23 cellular contexts compared by ENCODE assay signal in genomic region chr6:37861452-37861851, GRCh38.
"Had no signal": no experiment of that assay in that cellular context is flagged by ENCODE, and none has a peak within 500 bp of the region (broad histone marks: within the 10 kb centered on the region; RNA-seq: fewer than 3 reads in every experiment).

No MANE protein-coding gene starts in this region.

- H3K4me1 Mint-ChIP-seq: endodermal cell had no signal

- H3K27me3 ChIP-seq: esophagus squamous epithelium, gastrocnemius medialis, neural progenitor cell, ovary, right atrium auricular region, spleen, stomach, transverse colon had no signal

- H3K27ac Mint-ChIP-seq: activated CD4-positive, alpha-beta memory T cell treated with anti-CD3 and anti-CD28 coated beads for 36 hours; activated CD8-positive, alpha-beta memory T cell treated with anti-CD3 and anti-CD28 coated beads, Interleukin-2, amount 10 ng/mL, durations not matched to agents 7 days and 5 days; activated naive CD8-positive, alpha-beta T cell; endodermal cell; memory B cell; neural progenitor cell had no signal

- H3K27ac ChIP-seq: esophagus squamous epithelium, gastrocnemius medialis, neural progenitor cell, ovary, psoas muscle, right atrium auricular region, spleen, stomach, transverse colon had no signal

- H3K9me3 ChIP-seq: esophagus squamous epithelium, gastrocnemius medialis, ovary, psoas muscle, right atrium auricular region, spleen, stomach, transverse colon had no signal

- H3K4me3 Mint-ChIP-seq: activated CD4-positive, alpha-beta memory T cell treated with anti-CD3 and anti-CD28 coated beads for 36 hours; activated CD8-positive, alpha-beta memory T cell treated with anti-CD3 and anti-CD28 coated beads, Interleukin-2, amount 10 ng/mL, durations not matched to agents 7 days and 5 days; activated naive CD8-positive, alpha-beta T cell; endodermal cell; memory B cell; neural progenitor cell had no signal

- H3K27me3 Mint-ChIP-seq: activated CD4-positive, alpha-beta memory T cell treated with anti-CD3 and anti-CD28 coated beads for 36 hours; activated CD8-positive, alpha-beta memory T cell treated with anti-CD3 and anti-CD28 coated beads, Interleukin-2, amount 10 ng/mL, durations not matched to agents 7 days and 5 days; activated naive CD8-positive, alpha-beta T cell; memory B cell had no signal

- DNase-seq: activated CD4-positive, alpha-beta memory T cell treated with anti-CD3 and anti-CD28 coated beads for 36 hours; activated CD4-positive, alpha-beta T cell treated with anti-CD3 and anti-CD28 coated beads for 48 hours; activated CD4-positive, CD25-positive, alpha-beta regulatory T cell; activated CD8-positive, alpha-beta memory T cell treated with anti-CD3 and anti-CD28 coated beads, Interleukin-2, amount 10 ng/mL, durations not matched to agents 7 days and 5 days; activated T-cell treated with anti-CD3 and anti-CD28 coated beads for 4 hours; amygdala; cortex of kidney; endodermal cell; esophagus squamous epithelium; gastrocnemius medialis; islet precursor cell; left colon; ovary; psoas muscle; spleen; stimulated activated CD4-positive, alpha-beta T cell treated with anti-CD3 and anti-CD28 coated beads, Interleukin-4, amount 100 ng/mL, for 1 hour; stomach; T1000; transverse colon had no signal

- H3K36me3 ChIP-seq: gastrocnemius medialis, neural progenitor cell, ovary, right atrium auricular region, stomach, transverse colon had no signal

- H3K36me3 Mint-ChIP-seq: activated CD4-positive, alpha-beta memory T cell treated with anti-CD3 and anti-CD28 coated beads for 36 hours; neural progenitor cell had no signal

- H3K9me3 Mint-ChIP-seq: activated CD4-positive, alpha-beta memory T cell treated with anti-CD3 and anti-CD28 coated beads for 36 hours; endodermal cell; memory B cell; neural progenitor cell had no signal

- H3K4me3 ChIP-seq: esophagus squamous epithelium, gastrocnemius medialis, neural progenitor cell, ovary, psoas muscle, right atrium auricular region, spleen, stomach, transverse colon had no signal

- ATAC-seq: activated CD8-positive, alpha-beta memory T cell treated with anti-CD3 and anti-CD28 coated beads, Interleukin-2, amount 10 ng/mL, durations not matched to agents 7 days and 5 days; gastrocnemius medialis; left colon; psoas muscle had no signal
